In genomic region chr15:32029409-32029861, GRCh38 we compare ENCODE assay signal across 8 cellular contexts. TPM values are rescaled to one million over a fixed set of nuclear protein-coding genes. Genes with fewer than 3 reads are reported as not detected.
A peak's percentile ranks its signal among the peaks of the same experiment; 100 is the strongest.
DNase-seq lines count a peak whose midpoint lies in the region; ATAC-seq and TF ChIP-seq lines count a peak whose summit lies in the region.

No MANE protein-coding gene starts in this region.

- CTCF ChIA-PET in GM10248 (lab: Yijun Ruan, JAX), result no interaction called here
- CTCF ChIA-PET in activated CD4-positive, alpha-beta T cell treated with anti-CD3 and anti-CD28 coated beads, Interleukin-2, amount 10 ng/mL, durations not matched to agents 7 days and 5 days (lab: Charles Lee), result no interaction called here

- H3K27ac Mint-ChIP-seq in endothelial cell (ENCODE audit: unreplicated experiment) (no peak overlapping the region), neural crest cell (ENCODE audit: unreplicated experiment) (no peak overlapping the region)
- no peak overlapping the region for H3K27ac Mint-ChIP-seq in activated CD4-positive, alpha-beta T cell treated with anti-CD3 and anti-CD28 coated beads, Interleukin-2, amount 10 ng/mL, durations not matched to agents 7 days and 5 days

- DNase-seq in GM03348 (ENCODE audit: low spot score) (peak; percentile 9), NCI-H2227 treated with DMSO at 0.1 percent for 48 hours (lab: John Stamatoyannopoulos, UW) (peak; percentile 8), endothelial cell (ENCODE audit: low spot score) (peak; percentile 67), neural crest cell (ENCODE audit: low read depth, low spot score) (peak; percentile 62), GM10248 (ENCODE audit: extremely low spot score) (no peak), NK-92 (lab: John Stamatoyannopoulos, UW; ENCODE audit: unreplicated experiment) (no peak)
- DNase-seq in activated CD4-positive, alpha-beta T cell treated with anti-CD3 and anti-CD28 coated beads, Interleukin-2, amount 10 ng/mL, durations not matched to agents 7 days and 5 days, result no peak

- peak overlapping the region; percentile 83 for H3K4me3 Mint-ChIP-seq in endothelial cell (ENCODE audit: unreplicated experiment)
- peak overlapping the region; percentile 90 for H3K4me3 Mint-ChIP-seq in neural crest cell
- no peak overlapping the region for H3K4me3 Mint-ChIP-seq in activated CD4-positive, alpha-beta T cell treated with anti-CD3 and anti-CD28 coated beads, Interleukin-2, amount 10 ng/mL, durations not matched to agents 7 days and 5 days

- H3K4me1 Mint-ChIP-seq in endothelial cell (ENCODE audit: unreplicated experiment) (peaks cover 9% of the 10 kb centered on the region), neural crest cell (peaks cover 21% of the 10 kb centered on the region)
- peaks cover 10% of the 10 kb centered on the region for H3K4me1 Mint-ChIP-seq in activated CD4-positive, alpha-beta T cell treated with anti-CD3 and anti-CD28 coated beads, Interleukin-2, amount 10 ng/mL, durations not matched to agents 7 days and 5 days

- TF ChIP-seq CTCF in endothelial cell (IDR thresholded peaks at IDR 0.05; ENCODE audit: unreplicated experiment) (no peak), neural crest cell (conservative IDR thresholded peaks at IDR 0.05) (peak; percentile 61), GM10248 (IDR thresholded peaks at IDR 0.05; ENCODE audit: control extremely low read depth, extremely low read depth, low read depth, missing control alignments) (no peak)

- no peak for ATAC-seq in HG03439 (IDR thresholded peaks at IDR 0.05; ENCODE audit: unreplicated experiment)

- peaks cover 6% of the 10 kb centered on the region for H3K36me3 Mint-ChIP-seq in endothelial cell (ENCODE audit: low read depth, unreplicated experiment)
- H3K36me3 Mint-ChIP-seq in neural crest cell (ENCODE audit: low read depth), result no peaks in the 10 kb centered on the region
- no peaks in the 10 kb centered on the region for H3K36me3 Mint-ChIP-seq in activated CD4-positive, alpha-beta T cell treated with anti-CD3 and anti-CD28 coated beads, Interleukin-2, amount 10 ng/mL, durations not matched to agents 7 days and 5 days (ENCODE audit: low read depth)

- no peaks in the 10 kb centered on the region for H3K9me3 Mint-ChIP-seq in endothelial cell (ENCODE audit: unreplicated experiment)
- H3K9me3 Mint-ChIP-seq in neural crest cell, result no peaks in the 10 kb centered on the region
- no peaks in the 10 kb centered on the region for H3K9me3 Mint-ChIP-seq in activated CD4-positive, alpha-beta T cell treated with anti-CD3 and anti-CD28 coated beads, Interleukin-2, amount 10 ng/mL, durations not matched to agents 7 days and 5 days

- H3K27me3 Mint-ChIP-seq in endothelial cell (ENCODE audit: unreplicated experiment), result peaks cover 3% of the 10 kb centered on the region
- peaks cover 29% of the 10 kb centered on the region for H3K27me3 Mint-ChIP-seq in neural crest cell (ENCODE audit: low read depth)
- peaks cover 63% of the 10 kb centered on the region for H3K27me3 Mint-ChIP-seq in activated CD4-positive, alpha-beta T cell treated with anti-CD3 and anti-CD28 coated beads, Interleukin-2, amount 10 ng/mL, durations not matched to agents 7 days and 5 days

- POLR2A ChIA-PET in GM10248 (lab: Yijun Ruan, JAX), result no interaction called here
- POLR2A ChIA-PET in activated CD4-positive, alpha-beta T cell treated with anti-CD3 and anti-CD28 coated beads, Interleukin-2, amount 10 ng/mL, durations not matched to agents 7 days and 5 days (lab: Charles Lee), result no interaction called here

RNA-seq across cellular contexts. Expression of gene CHRNA7, which starts 0.9 kb away (rescaled TPM):
- total RNA-seq in endothelial cell (ENCODE audit: unreplicated experiment), result 2.3 TPM
- 6.8 and 9.5 TPM in 2 replicates for total RNA-seq in neural crest cell
- total RNA-seq in activated CD4-positive, alpha-beta T cell treated with anti-CD3 and anti-CD28 coated beads, Interleukin-2, amount 10 ng/mL, durations not matched to agents 7 days and 5 days, result not detected

Comparison
In these comparisons a context has a peak if more than half of its experiments do, and no peak if none do; other contexts are left out.
1. DNase-seq: peak in GM03348 (single experiment), NCI-H2227 treated with DMSO at 0.1 percent for 48 hours (single experiment), endothelial cell (single experiment) and neural crest cell (single experiment); none in GM10248 (single experiment), activated CD4-positive, alpha-beta T cell treated with anti-CD3 and anti-CD28 coated beads, Interleukin-2, amount 10 ng/mL, durations not matched to agents 7 days and 5 days (single experiment) and NK-92 (single experiment).